17 cellular contexts compared by ENCODE assay signal in the genomic region with DNA sequence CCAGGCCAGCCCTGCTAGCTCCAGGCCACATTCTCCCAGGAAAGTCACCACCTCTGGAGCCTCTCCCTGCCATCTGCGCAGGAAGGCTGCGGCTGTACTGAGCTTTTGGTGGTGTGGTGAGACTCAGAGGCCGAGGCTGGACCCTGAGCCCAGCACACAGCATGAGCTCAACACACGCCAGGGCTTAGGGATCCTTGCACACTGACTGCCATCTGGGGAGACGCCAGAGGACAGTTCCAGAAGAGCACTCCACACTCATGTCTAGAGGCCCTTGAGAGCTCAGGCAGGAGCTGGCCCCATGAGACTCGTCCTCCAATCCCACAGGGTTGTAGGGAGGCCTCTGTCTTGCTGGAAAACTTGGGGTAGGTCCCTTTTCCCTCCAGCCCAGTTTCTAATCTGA.
"Had no signal": no experiment of that assay in that cellular context is flagged by ENCODE, and none has a peak within 500 bp of the region (broad histone marks: within the 10 kb centered on the region; RNA-seq: fewer than 3 reads in every experiment).

No MANE protein-coding gene starts in this region.

- H3K27me3 Mint-ChIP-seq: activated CD4-positive, alpha-beta memory T cell treated with anti-CD3 and anti-CD28 coated beads, Interleukin-2, amount 10 ng/mL, durations not matched to agents 7 days and 5 days had no signal

- H3K36me3 Mint-ChIP-seq: activated CD8-positive, alpha-beta memory T cell treated with anti-CD3 and anti-CD28 coated beads, Interleukin-2, amount 10 ng/mL, durations not matched to agents 7 days and 5 days; activated naive CD8-positive, alpha-beta T cell treated with anti-CD3 and anti-CD28 coated beads, Interleukin-2, amount 10 ng/mL, durations not matched to agents 7 days and 5 days; neural progenitor cell had no signal

- H3K4me3 ChIP-seq: cardiac muscle cell, neural progenitor cell, ovary, transverse colon, vagina had no signal

- DNase-seq: activated naive CD8-positive, alpha-beta T cell treated with anti-CD3 and anti-CD28 coated beads, Interleukin-2, amount 10 ng/mL, durations not matched to agents 7 days and 5 days; foreskin fibroblast; glutamatergic neuron; hippocampal formation; midbrain had no signal

- H3K36me3 ChIP-seq: cardiac muscle cell, neural progenitor cell, ovary, transverse colon, vagina, WERI-Rb-1 had no signal

- H3K9ac ChIP-seq: neural progenitor cell had no signal

- H3K4me1 Mint-ChIP-seq: endodermal cell had no signal

- H3K27ac ChIP-seq: cardiac muscle cell, epithelial cell of prostate, neural progenitor cell, ovary, transverse colon, vagina, WERI-Rb-1 had no signal

- H3K9me3 Mint-ChIP-seq: activated CD4-positive, alpha-beta memory T cell treated with anti-CD3 and anti-CD28 coated beads, Interleukin-2, amount 10 ng/mL, durations not matched to agents 7 days and 5 days; activated naive CD8-positive, alpha-beta T cell treated with anti-CD3 and anti-CD28 coated beads, Interleukin-2, amount 10 ng/mL, durations not matched to agents 7 days and 5 days had no signal

- H3K9me3 ChIP-seq: ovary, transverse colon, vagina had no signal

- FAIRE-seq: colon, islet of Langerhans had no signal

- H3K27me3 ChIP-seq: cardiac muscle cell, neural progenitor cell, ovary, transverse colon, vagina had no signal

- H3K4me1 ChIP-seq: neural progenitor cell, vagina had no signal

- H3K4me3 Mint-ChIP-seq: activated CD4-positive, alpha-beta memory T cell treated with anti-CD3 and anti-CD28 coated beads, Interleukin-2, amount 10 ng/mL, durations not matched to agents 7 days and 5 days; activated CD8-positive, alpha-beta memory T cell treated with anti-CD3 and anti-CD28 coated beads, Interleukin-2, amount 10 ng/mL, durations not matched to agents 7 days and 5 days; activated naive CD8-positive, alpha-beta T cell treated with anti-CD3 and anti-CD28 coated beads, Interleukin-2, amount 10 ng/mL, durations not matched to agents 7 days and 5 days; endodermal cell; neural progenitor cell had no signal

- H3K27ac Mint-ChIP-seq: activated CD4-positive, alpha-beta memory T cell treated with anti-CD3 and anti-CD28 coated beads, Interleukin-2, amount 10 ng/mL, durations not matched to agents 7 days and 5 days; activated CD8-positive, alpha-beta memory T cell treated with anti-CD3 and anti-CD28 coated beads, Interleukin-2, amount 10 ng/mL, durations not matched to agents 7 days and 5 days; activated naive CD8-positive, alpha-beta T cell treated with anti-CD3 and anti-CD28 coated beads, Interleukin-2, amount 10 ng/mL, durations not matched to agents 7 days and 5 days had no signal
